Comparison of ENCODE assay signal across 1 cellular context in genomic region chr1:2555634-2556276, GRCh38.
TF ChIP-seq lines count a peak whose summit lies in the region.

No MANE protein-coding gene starts in this region.

TF ChIP-seq in HepG2, 621 proteins besides CTCF, POLR2A, EP300 and RAD21 (continued from another document and continues in another):
- TF ChIP-seq THAP8 (CRISPR knock-in tag; IDR thresholded peaks at IDR 0.05; ENCODE audit: borderline replicate concordance) (no peak), MIER2 (CRISPR knock-in tag; IDR thresholded peaks at IDR 0.05) (no peak), HNF4A (CRISPR knock-in tag; IDR thresholded peaks at IDR 0.05) (peak; percentile 63; the same call in 1 of the 2 replicates), DNMT3B (CRISPR knock-in tag; conservative IDR thresholded peaks at IDR 0.05) (no peak), HES4 (CRISPR knock-in tag; IDR thresholded peaks at IDR 0.05; ENCODE audit: borderline replicate concordance) (peak; percentile 79), SYNCRIP (IDR thresholded peaks at IDR 0.05; ENCODE audit: insufficient read depth, low read depth, low read length) (no peak), HDAC6 (IDR thresholded peaks at IDR 0.05; ENCODE audit: low read depth, low read length) (no peak), POGK (CRISPR knock-in tag; conservative IDR thresholded peaks at IDR 0.05) (0 out of 2 replicates have a peak, but pooled peaks have one; percentile 10), KLF11 (CRISPR knock-in tag; IDR thresholded peaks at IDR 0.05) (no peak), ERF (CRISPR knock-in tag; IDR thresholded peaks at IDR 0.05) (peak; percentile 28; the same call in 1 of the 2 replicates), E2F1 (CRISPR knock-in tag; IDR thresholded peaks at IDR 0.05) (no peak), KLF6 (CRISPR knock-in tag; IDR thresholded peaks at IDR 0.05) (peak; percentile 40; the same call in 1 of the 2 replicates), ZBTB8A (CRISPR knock-in tag; IDR thresholded peaks at IDR 0.05; ENCODE audit: borderline replicate concordance, low read depth) (no peak), PHF20 (CRISPR knock-in tag; IDR thresholded peaks at IDR 0.05) (no peak; the same call in 1 of the 2 replicates), PAXIP1 (CRISPR knock-in tag; conservative IDR thresholded peaks at IDR 0.05) (peak; percentile 46; the same call in 1 of the 2 replicates), ZNF512B (CRISPR knock-in tag; IDR thresholded peaks at IDR 0.05; ENCODE audit: borderline replicate concordance) (no peak), ZNF589 (CRISPR knock-in tag; conservative IDR thresholded peaks at IDR 0.05) (no peak), ZMAT3 (CRISPR knock-in tag; conservative IDR thresholded peaks at IDR 0.05) (no peak), CEBPZ (IDR thresholded peaks at IDR 0.05; ENCODE audit: low read length) (no peak), ZSCAN21 (CRISPR knock-in tag; IDR thresholded peaks at IDR 0.05; ENCODE audit: borderline replicate concordance) (peak; percentile 55; the same call in 1 of the 2 replicates), KAT7 (CRISPR knock-in tag; IDR thresholded peaks at IDR 0.05; ENCODE audit: borderline replicate concordance) (no peak; the same call in 1 of the 2 replicates), ZNF142 (CRISPR knock-in tag; IDR thresholded peaks at IDR 0.05) (peak; percentile 24; the same call in 1 of the 2 replicates), ZNF274 (CRISPR knock-in tag; IDR thresholded peaks at IDR 0.05) (0 out of 2 replicates have a peak, but pooled peaks have one; percentile 9), ZNF614 (CRISPR knock-in tag; IDR thresholded peaks at IDR 0.05; ENCODE audit: borderline replicate concordance) (0 out of 2 replicates have a peak, but pooled peaks have one; percentile 23), ZNF275 (CRISPR knock-in tag; IDR thresholded peaks at IDR 0.05; ENCODE audit: borderline replicate concordance) (no peak), RAD51 (IDR thresholded peaks at IDR 0.05; ENCODE audit: borderline replicate concordance) (peak; percentile 72; the same call in 1 of the 2 replicates), ZBTB46 (CRISPR knock-in tag; IDR thresholded peaks at IDR 0.05; ENCODE audit: borderline replicate concordance) (no peak; the same call in 1 of the 2 replicates), ZNF616 (CRISPR knock-in tag; IDR thresholded peaks at IDR 0.05; ENCODE audit: low read depth) (peak; percentile 83; the same call in 1 of the 2 replicates), RFX1 (IDR thresholded peaks at IDR 0.05) (no peak), RBFOX2 (IDR thresholded peaks at IDR 0.05; ENCODE audit: low read depth, low read length) (peak; percentile 31; the same call in 1 of the 2 replicates), DRAP1 (CRISPR knock-in tag; IDR thresholded peaks at IDR 0.05) (peak; percentile 44; the same call in 1 of the 2 replicates)
